In the genomic region with DNA sequence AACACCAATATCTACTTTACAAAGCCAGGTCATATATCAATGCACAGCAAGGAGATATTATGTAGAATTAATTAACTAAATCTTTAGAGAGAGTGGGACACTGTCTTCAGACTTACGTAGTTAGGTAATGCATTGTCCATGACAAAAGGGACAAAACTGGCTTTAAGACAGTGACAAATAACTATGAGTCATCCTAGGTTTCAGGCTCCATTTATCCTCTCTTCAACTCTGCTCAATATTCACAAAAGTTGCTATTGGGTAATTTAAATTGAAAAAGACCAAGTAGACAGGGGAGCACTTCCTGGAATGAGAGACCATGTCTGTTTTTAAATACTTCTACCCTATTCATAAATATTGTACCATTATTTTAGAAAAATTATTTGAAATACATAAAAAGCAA, we compare ENCODE assay signal across 17 cellular contexts.
"Had no signal": no experiment of that assay in that cellular context is flagged by ENCODE, and none has a peak within 500 bp of the region (broad histone marks: within the 10 kb centered on the region; RNA-seq: fewer than 3 reads in every experiment).

No MANE protein-coding gene starts in this region.

- DNase-seq: activated CD4-positive, alpha-beta T cell treated with anti-CD3 and anti-CD28 coated beads for 4 hours; activated CD8-positive, alpha-beta memory T cell treated with anti-CD3 and anti-CD28 coated beads, Interleukin-2, amount 50 U/mL, for 4 hours; activated CD8-positive, alpha-beta T cell treated with anti-CD3 and anti-CD28 coated beads, Interleukin-2, amount 10 ng/mL, durations not matched to agents 7 days and 5 days; activated effector memory CD4-positive, alpha-beta T cell treated with anti-CD3 and anti-CD28 coated beads, Interleukin-2, amount 50 U/mL, for 16 hours; activated T-cell treated with anti-CD3 and anti-CD28 coated beads, Interleukin-2, amount 50 U/mL, for 48 hours; dorsolateral prefrontal cortex; endodermal cell; erythroblast; gastrocnemius medialis; naive B cell; retina; stimulated activated CD4-positive, alpha-beta T cell treated with anti-CD3 and anti-CD28 coated beads, Interleukin-15, amount 100 ng/mL, for 24 hours; stimulated activated CD4-positive, alpha-beta T cell treated with anti-CD3 and anti-CD28 coated beads, Interleukin-4, amount 100 ng/mL, for 1 hour; stimulated activated naive B cell treated with anti-CD40 and anti-IgM and Interleukin-4, amounts not matched to agents 10 μg/mL and 1 μg/mL and 100 μg/mL, for 72 hours; thyroid gland had no signal

- H3K4me1 Mint-ChIP-seq: naive B cell; stimulated activated naive B cell treated with anti-CD40 and anti-IgM and Interleukin-4, amounts not matched to agents 10 μg/mL and 1 μg/mL and 100 μg/mL, for 72 hours had no signal

- H3K9me3 Mint-ChIP-seq: activated naive CD4-positive, alpha-beta T cell treated with anti-CD3 and anti-CD28 coated beads, Interleukin-2, amount 50 U/mL, for 72 hours; endodermal cell; naive B cell; stimulated activated naive B cell treated with anti-CD40 and anti-IgM and Interleukin-4, amounts not matched to agents 10 μg/mL and 1 μg/mL and 100 μg/mL, for 72 hours had no signal

- H3K27me3 Mint-ChIP-seq: naive B cell; stimulated activated naive B cell treated with anti-CD40 and anti-IgM and Interleukin-4, amounts not matched to agents 10 μg/mL and 1 μg/mL and 100 μg/mL, for 72 hours had no signal

- H3K27ac Mint-ChIP-seq: activated CD8-positive, alpha-beta T cell treated with anti-CD3 and anti-CD28 coated beads, Interleukin-2, amount 10 ng/mL, durations not matched to agents 7 days and 5 days; activated naive CD4-positive, alpha-beta T cell treated with anti-CD3 and anti-CD28 coated beads, Interleukin-2, amount 50 U/mL, for 72 hours; endodermal cell; naive B cell; stimulated activated naive B cell treated with anti-CD40 and anti-IgM and Interleukin-4, amounts not matched to agents 10 μg/mL and 1 μg/mL and 100 μg/mL, for 72 hours had no signal

- H3K27me3 ChIP-seq: dorsolateral prefrontal cortex, gastrocnemius medialis, thyroid gland had no signal

- H3K4me3 Mint-ChIP-seq: activated CD8-positive, alpha-beta T cell treated with anti-CD3 and anti-CD28 coated beads, Interleukin-2, amount 10 ng/mL, durations not matched to agents 7 days and 5 days; endodermal cell; naive B cell; stimulated activated naive B cell treated with anti-CD40 and anti-IgM and Interleukin-4, amounts not matched to agents 10 μg/mL and 1 μg/mL and 100 μg/mL, for 72 hours had no signal

- H3K9me3 ChIP-seq: gastrocnemius medialis, thyroid gland had no signal

- H3K36me3 ChIP-seq: gastrocnemius medialis, thyroid gland had no signal

- H3K9ac ChIP-seq: parathyroid adenoma had no signal

- H3K36me3 Mint-ChIP-seq: activated naive CD4-positive, alpha-beta T cell treated with anti-CD3 and anti-CD28 coated beads, Interleukin-2, amount 50 U/mL, for 72 hours; naive B cell; stimulated activated naive B cell treated with anti-CD40 and anti-IgM and Interleukin-4, amounts not matched to agents 10 μg/mL and 1 μg/mL and 100 μg/mL, for 72 hours had no signal

- H2AFZ ChIP-seq: parathyroid adenoma had no signal

- H3K79me2 ChIP-seq: parathyroid adenoma had no signal

- H3K4me1 ChIP-seq: gastrocnemius medialis, parathyroid adenoma, thyroid gland had no signal

- ATAC-seq: activated CD8-positive, alpha-beta T cell treated with anti-CD3 and anti-CD28 coated beads, Interleukin-2, amount 10 ng/mL, durations not matched to agents 7 days and 5 days; activated naive CD4-positive, alpha-beta T cell treated with anti-CD3 and anti-CD28 coated beads, Interleukin-2, amount 50 U/mL, for 72 hours; gastrocnemius medialis; stimulated activated naive B cell treated with anti-CD40 and anti-IgM and Interleukin-4, amounts not matched to agents 10 μg/mL and 1 μg/mL and 100 μg/mL, for 72 hours had no signal

- H3K4me3 ChIP-seq: dorsolateral prefrontal cortex, gastrocnemius medialis, thyroid gland had no signal

- H3K27ac ChIP-seq: dorsolateral prefrontal cortex, gastrocnemius medialis, parathyroid adenoma, thyroid gland had no signal
